8 cellular contexts compared by ENCODE assay signal in the genomic region with DNA sequence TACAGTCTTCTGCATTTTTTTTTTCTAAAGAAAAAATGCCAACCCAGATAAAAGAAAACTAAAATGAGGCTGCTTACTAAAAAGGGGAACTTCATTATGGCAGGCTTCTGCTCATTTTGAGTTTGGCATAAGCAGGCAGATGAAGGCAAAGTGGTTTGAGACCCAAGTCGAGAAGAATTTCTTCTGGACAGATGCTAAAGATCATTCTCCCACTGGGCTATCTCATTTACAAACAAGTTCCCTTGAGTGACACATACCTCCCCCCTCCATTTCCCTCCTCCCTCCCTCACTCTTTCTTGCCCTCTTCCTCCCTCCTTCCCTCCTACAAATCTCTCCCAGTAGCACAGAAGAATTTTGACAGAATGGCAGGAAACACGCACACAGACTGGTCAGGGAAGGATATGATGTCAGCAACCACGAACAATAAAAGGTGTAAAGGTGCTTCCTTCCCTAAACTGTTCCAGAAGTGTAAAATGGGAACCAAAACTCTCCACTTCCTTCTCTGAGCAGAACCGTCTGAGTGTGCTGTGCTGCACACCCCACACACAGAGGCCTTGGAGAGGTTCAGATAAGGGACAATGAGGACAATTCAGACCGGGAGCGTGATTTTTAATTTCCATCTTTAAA. TPM values are rescaled to one million over a fixed set of nuclear protein-coding genes. Genes with fewer than 3 reads are reported as not detected.
DNase-seq lines count a peak whose midpoint lies in the region; ATAC-seq and TF ChIP-seq lines count a peak whose summit lies in the region.

No MANE protein-coding gene starts in this region.

- no peaks in the 10 kb centered on the region for H3F3A ChIP-seq in PC-3 (ENCODE audit: low read length, unreplicated experiment)

- peak overlapping the region; percentile 49 for H3K9ac ChIP-seq in PC-3 (ENCODE audit: low read length)

- H3K4me3 ChIP-seq in PC-3 (ENCODE audit: low read length) (no peak overlapping the region), dorsolateral prefrontal cortex (peak overlapping the region in 33 of 59 donors; percentile 0 to 54 (median 29))
- H3K4me3 ChIP-seq in naive thymus-derived CD4-positive, alpha-beta T cell (ENCODE audit: low read length): no peak overlapping the region

- peaks cover 52% of the 10 kb centered on the region for H3K27me3 Mint-ChIP-seq in activated T-cell treated with anti-CD3 and anti-CD28 coated beads, Interleukin-2, amount 50 U/mL, for 72 hours (ENCODE audit: low read depth)
- H3K27me3 Mint-ChIP-seq in naive thymus-derived CD4-positive, alpha-beta T cell: peaks cover 4 to 14% (median 10%) of the 10 kb centered on the region in 5 donors

- POLR2A ChIA-PET in PC-3 (lab: Charles Lee; ENCODE audit: unreplicated experiment): no interaction called here
- POLR2A ChIA-PET in naive thymus-derived CD4-positive, alpha-beta T cell (lab: Charles Lee): no interaction called here

- H3K27me3 ChIP-seq in PC-3 (ENCODE audit: low read length) (no peaks in the 10 kb centered on the region), dorsolateral prefrontal cortex (no peaks in the 10 kb centered on the region)
- no peaks in the 10 kb centered on the region for H3K27me3 ChIP-seq in naive thymus-derived CD4-positive, alpha-beta T cell (ENCODE audit: control insufficient read depth in 2 of 2, insufficient read depth in 2 of 2, low read length in 2 of 2)

- peak overlapping the region; percentile 29 for H3K4me2 ChIP-seq in PC-3 (ENCODE audit: low read length)

- intact Hi-C loops in PC-3 (cut with micrococcal nuclease): loop anchor here (5.0 kb wide), 3 partner anchors 40 to 95 kb away; no protein-coding TSS in a partner anchor
- intact Hi-C loops in dorsolateral prefrontal cortex (cut with DNase I): loop anchor here in 1 of 2 donors (10.0 kb wide), 2 partner anchors 48 to 92 kb away; no protein-coding TSS in a partner anchor
- intact Hi-C loops in naive thymus-derived CD4-positive, alpha-beta T cell (cut with micrococcal nuclease): loop anchor here in 1 of 2 donors (5.0 kb wide), 1 partner anchor 55 kb away; the partner anchor contains the start of gene MEF2C

- peak; percentile 54 to 66 for ATAC-seq in activated T-cell treated with anti-CD3 and anti-CD28 coated beads, Interleukin-2, amount 50 U/mL, for 72 hours (replicated peaks in 1 of 2)
- ATAC-seq in HG02973 (IDR thresholded peaks at IDR 0.05; ENCODE audit: unreplicated experiment): peak; percentile 64
- peak; percentile 72 for ATAC-seq in PC-3
- ATAC-seq in naive thymus-derived CD4-positive, alpha-beta T cell: peak; percentile 84

- H3K27ac ChIP-seq in PC-3 (ENCODE audit: low read length): peak overlapping the region; percentile 76
- peak overlapping the region in 58 of 59 donors; percentile 13 to 94 (median 77) for H3K27ac ChIP-seq in dorsolateral prefrontal cortex
- H3K27ac ChIP-seq in naive thymus-derived CD4-positive, alpha-beta T cell (ENCODE audit: low read depth, low read length): no peak overlapping the region

- H3K4me1 ChIP-seq in PC-3 (ENCODE audit: insufficient read depth, low read length): peaks cover 30% of the 10 kb centered on the region
- H3K4me1 ChIP-seq in naive thymus-derived CD4-positive, alpha-beta T cell (ENCODE audit: control insufficient read depth in 2 of 2, insufficient read depth in 2 of 2, low read length in 2 of 2): peaks cover 0 to 5% of the 10 kb centered on the region in 2 donors

- TF ChIP-seq CTCF in PC-3 (conservative IDR thresholded peaks at IDR 0.05; ENCODE audit: low read depth, low read length): no peak
- no peak for TF ChIP-seq CTCF in dorsolateral prefrontal cortex (IDR thresholded peaks at IDR 0.05 in 54 of 56, conservative IDR thresholded peaks at IDR 0.05 in 2 of 56; ENCODE audit: low read depth in 1 of 56, partially characterized antibody in 56 of 56)

- peak overlapping the region; percentile 29; the same call in 1 of the 2 replicates for H2AFZ ChIP-seq in PC-3 (ENCODE audit: low read length)

- H3K27ac Mint-ChIP-seq in activated T-cell treated with anti-CD3 and anti-CD28 coated beads, Interleukin-2, amount 50 U/mL, for 72 hours: no peak overlapping the region
- H3K27ac Mint-ChIP-seq in naive thymus-derived CD4-positive, alpha-beta T cell: peak overlapping the region in 3 of 9 donors; percentile 18 to 65 (median 58)

- H3K79me2 ChIP-seq in PC-3 (ENCODE audit: low read length): no peaks in the 10 kb centered on the region

- no peaks in the 10 kb centered on the region for H3K9me3 ChIP-seq in PC-3 (ENCODE audit: low read length)
- no peaks in the 10 kb centered on the region for H3K9me3 ChIP-seq in naive thymus-derived CD4-positive, alpha-beta T cell (ENCODE audit: control insufficient read depth in 2 of 3, low read length in 3 of 3)

- DNase-seq in activated T-cell treated with anti-CD3 and anti-CD28 coated beads, Interleukin-2, amount 50 U/mL, for 72 hours: peak; percentile 1 to 4
- DNase-seq in activated T-cell treated with anti-CD3 and anti-CD28 coated beads, Interleukin-2, amount 50 U/mL, for 1 hour: no peak
- DNase-seq in PC-3 (peak; percentile 70), dorsolateral prefrontal cortex (no peak), NCI-H1436 treated with DMSO at 0.1 percent for 48 hours (lab: John Stamatoyannopoulos, UW) (no peak)
- peak in 1 of 9 donors; percentile 5 for DNase-seq in naive thymus-derived CD4-positive, alpha-beta T cell
- DNase-seq in activated effector memory CD4-positive, alpha-beta T cell treated with anti-CD3 and anti-CD28 coated beads, Interleukin-2, amount 50 U/mL, for 16 hours: no peak

- no peaks in the 10 kb centered on the region for H3K9me3 Mint-ChIP-seq in activated T-cell treated with anti-CD3 and anti-CD28 coated beads, Interleukin-2, amount 50 U/mL, for 72 hours
- no peaks in the 10 kb centered on the region for H3K9me3 Mint-ChIP-seq in naive thymus-derived CD4-positive, alpha-beta T cell

- peaks cover 58% of the 10 kb centered on the region for H3K4me1 Mint-ChIP-seq in activated T-cell treated with anti-CD3 and anti-CD28 coated beads, Interleukin-2, amount 50 U/mL, for 72 hours (ENCODE audit: low read depth)
- peaks cover 14 to 52% (median 40%) of the 10 kb centered on the region in 7 donors for H3K4me1 Mint-ChIP-seq in naive thymus-derived CD4-positive, alpha-beta T cell

- CTCF ChIA-PET in PC-3 (lab: Charles Lee): no interaction called here
- CTCF ChIA-PET in naive thymus-derived CD4-positive, alpha-beta T cell (lab: Charles Lee): interaction anchor here (0.7 kb wide), 1 partner anchor 1589 kb away, joined by 3 read pairs; no protein-coding TSS in a partner anchor

- BruUV-seq in PC-3 (replicated peaks; lab: Mats Ljungman, UMichigan): no TSS peak

- H3K36me3 ChIP-seq in PC-3 (ENCODE audit: low read depth, low read length): no peaks in the 10 kb centered on the region
- no peaks in the 10 kb centered on the region for H3K36me3 ChIP-seq in naive thymus-derived CD4-positive, alpha-beta T cell (ENCODE audit: control insufficient read depth in 2 of 3, insufficient read depth in 3 of 3, low read length in 3 of 3)

- H3K36me3 Mint-ChIP-seq in activated T-cell treated with anti-CD3 and anti-CD28 coated beads, Interleukin-2, amount 50 U/mL, for 72 hours (ENCODE audit: insufficient read depth in 2 of 2): no peaks in the 10 kb centered on the region
- no peaks in the 10 kb centered on the region for H3K36me3 Mint-ChIP-seq in naive thymus-derived CD4-positive, alpha-beta T cell

- H3K9me2 ChIP-seq in PC-3 (replicated peaks; ENCODE audit: low read length): no peaks in the 10 kb centered on the region

- H3K4me3 Mint-ChIP-seq in activated T-cell treated with anti-CD3 and anti-CD28 coated beads, Interleukin-2, amount 50 U/mL, for 72 hours: peak overlapping the region; percentile 64 to 68
- H3K4me3 Mint-ChIP-seq in naive thymus-derived CD4-positive, alpha-beta T cell: peak overlapping the region; percentile 21 to 78 (median 48)

- H4K20me1 ChIP-seq in PC-3 (ENCODE audit: low read length): no peaks in the 10 kb centered on the region

RNA-seq across cellular contexts. Expression of gene MEF2C, which starts 55.9 kb away (rescaled TPM):
- total RNA-seq in activated T-cell treated with anti-CD3 and anti-CD28 coated beads, Interleukin-2, amount 50 U/mL, for 72 hours: under 1 TPM; 0.53 to 0.83 TPM
- total RNA-seq in PC-3 (2014; rRNA removed) (4.4 and 8.0 TPM in 2 replicates), dorsolateral prefrontal cortex (100 to 1,000 TPM; 147 to 673 (median 441) TPM)
- 10 to 100 TPM in 1 of 5 experiments, 1 to 10 TPM in 3, under 1 TPM in 1; 0.07 to 40.0 (median 3.4) TPM for total RNA-seq in naive thymus-derived CD4-positive, alpha-beta T cell
- polyA plus RNA-seq in naive thymus-derived CD4-positive, alpha-beta T cell: under 1 TPM; 0.24 to 0.77 TPM

Comparison
In these comparisons a context has a peak if more than half of its experiments do, and no peak if none do; other contexts are left out.
1. DNase-seq: peak in activated T-cell treated with anti-CD3 and anti-CD28 coated beads, Interleukin-2, amount 50 U/mL, for 72 hours (2 of 2) and PC-3 (single experiment); none in activated T-cell treated with anti-CD3 and anti-CD28 coated beads, Interleukin-2, amount 50 U/mL, for 1 hour (single experiment), dorsolateral prefrontal cortex (0 of 10), activated effector memory CD4-positive, alpha-beta T cell treated with anti-CD3 and anti-CD28 coated beads, Interleukin-2, amount 50 U/mL, for 16 hours (single experiment) and NCI-H1436 treated with DMSO at 0.1 percent for 48 hours (single experiment).
2. H3K4me3 ChIP-seq: peak in dorsolateral prefrontal cortex (33 of 59); none in PC-3 (single experiment) and naive thymus-derived CD4-positive, alpha-beta T cell (single experiment).
3. Peak in every context shown above with its lines, with median percentiles within 50 percentile points of each other: ATAC-seq.